Comparison of ENCODE assay signal across 1 cellular context in the genomic region with DNA sequence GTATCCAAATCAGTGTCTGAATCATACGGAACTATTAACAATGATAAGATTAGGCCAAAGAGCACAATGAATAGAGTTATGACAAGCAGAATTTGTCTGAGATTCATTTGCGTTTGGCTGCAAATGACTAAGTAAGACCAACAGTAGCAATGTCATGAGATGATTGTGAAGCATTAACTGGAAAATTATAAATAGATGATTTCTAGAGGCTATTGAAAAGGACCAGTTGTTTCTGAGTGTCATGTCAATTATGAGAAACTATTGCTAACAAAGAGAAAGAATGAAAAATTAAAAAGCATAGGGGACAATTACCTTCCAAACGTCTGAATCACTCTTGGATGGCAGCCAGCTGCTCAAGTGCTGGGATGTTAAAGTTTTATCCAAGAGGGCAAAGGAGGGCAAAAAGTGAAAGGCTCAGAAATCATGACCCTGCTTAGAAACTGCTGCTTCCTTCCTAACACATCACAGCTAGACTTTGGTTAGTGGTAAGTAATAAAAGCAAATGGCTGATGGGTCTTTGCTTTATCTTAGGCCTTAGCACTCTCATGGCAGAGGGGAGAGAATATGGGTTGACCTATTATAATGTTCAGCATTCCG.
TF ChIP-seq lines count a peak whose summit lies in the region.

No MANE protein-coding gene starts in this region.

TF ChIP-seq in GM23338, 12 proteins besides CTCF, POLR2A, EP300 and RAD21 (continued from another document):
- TF ChIP-seq, protein P1, sequence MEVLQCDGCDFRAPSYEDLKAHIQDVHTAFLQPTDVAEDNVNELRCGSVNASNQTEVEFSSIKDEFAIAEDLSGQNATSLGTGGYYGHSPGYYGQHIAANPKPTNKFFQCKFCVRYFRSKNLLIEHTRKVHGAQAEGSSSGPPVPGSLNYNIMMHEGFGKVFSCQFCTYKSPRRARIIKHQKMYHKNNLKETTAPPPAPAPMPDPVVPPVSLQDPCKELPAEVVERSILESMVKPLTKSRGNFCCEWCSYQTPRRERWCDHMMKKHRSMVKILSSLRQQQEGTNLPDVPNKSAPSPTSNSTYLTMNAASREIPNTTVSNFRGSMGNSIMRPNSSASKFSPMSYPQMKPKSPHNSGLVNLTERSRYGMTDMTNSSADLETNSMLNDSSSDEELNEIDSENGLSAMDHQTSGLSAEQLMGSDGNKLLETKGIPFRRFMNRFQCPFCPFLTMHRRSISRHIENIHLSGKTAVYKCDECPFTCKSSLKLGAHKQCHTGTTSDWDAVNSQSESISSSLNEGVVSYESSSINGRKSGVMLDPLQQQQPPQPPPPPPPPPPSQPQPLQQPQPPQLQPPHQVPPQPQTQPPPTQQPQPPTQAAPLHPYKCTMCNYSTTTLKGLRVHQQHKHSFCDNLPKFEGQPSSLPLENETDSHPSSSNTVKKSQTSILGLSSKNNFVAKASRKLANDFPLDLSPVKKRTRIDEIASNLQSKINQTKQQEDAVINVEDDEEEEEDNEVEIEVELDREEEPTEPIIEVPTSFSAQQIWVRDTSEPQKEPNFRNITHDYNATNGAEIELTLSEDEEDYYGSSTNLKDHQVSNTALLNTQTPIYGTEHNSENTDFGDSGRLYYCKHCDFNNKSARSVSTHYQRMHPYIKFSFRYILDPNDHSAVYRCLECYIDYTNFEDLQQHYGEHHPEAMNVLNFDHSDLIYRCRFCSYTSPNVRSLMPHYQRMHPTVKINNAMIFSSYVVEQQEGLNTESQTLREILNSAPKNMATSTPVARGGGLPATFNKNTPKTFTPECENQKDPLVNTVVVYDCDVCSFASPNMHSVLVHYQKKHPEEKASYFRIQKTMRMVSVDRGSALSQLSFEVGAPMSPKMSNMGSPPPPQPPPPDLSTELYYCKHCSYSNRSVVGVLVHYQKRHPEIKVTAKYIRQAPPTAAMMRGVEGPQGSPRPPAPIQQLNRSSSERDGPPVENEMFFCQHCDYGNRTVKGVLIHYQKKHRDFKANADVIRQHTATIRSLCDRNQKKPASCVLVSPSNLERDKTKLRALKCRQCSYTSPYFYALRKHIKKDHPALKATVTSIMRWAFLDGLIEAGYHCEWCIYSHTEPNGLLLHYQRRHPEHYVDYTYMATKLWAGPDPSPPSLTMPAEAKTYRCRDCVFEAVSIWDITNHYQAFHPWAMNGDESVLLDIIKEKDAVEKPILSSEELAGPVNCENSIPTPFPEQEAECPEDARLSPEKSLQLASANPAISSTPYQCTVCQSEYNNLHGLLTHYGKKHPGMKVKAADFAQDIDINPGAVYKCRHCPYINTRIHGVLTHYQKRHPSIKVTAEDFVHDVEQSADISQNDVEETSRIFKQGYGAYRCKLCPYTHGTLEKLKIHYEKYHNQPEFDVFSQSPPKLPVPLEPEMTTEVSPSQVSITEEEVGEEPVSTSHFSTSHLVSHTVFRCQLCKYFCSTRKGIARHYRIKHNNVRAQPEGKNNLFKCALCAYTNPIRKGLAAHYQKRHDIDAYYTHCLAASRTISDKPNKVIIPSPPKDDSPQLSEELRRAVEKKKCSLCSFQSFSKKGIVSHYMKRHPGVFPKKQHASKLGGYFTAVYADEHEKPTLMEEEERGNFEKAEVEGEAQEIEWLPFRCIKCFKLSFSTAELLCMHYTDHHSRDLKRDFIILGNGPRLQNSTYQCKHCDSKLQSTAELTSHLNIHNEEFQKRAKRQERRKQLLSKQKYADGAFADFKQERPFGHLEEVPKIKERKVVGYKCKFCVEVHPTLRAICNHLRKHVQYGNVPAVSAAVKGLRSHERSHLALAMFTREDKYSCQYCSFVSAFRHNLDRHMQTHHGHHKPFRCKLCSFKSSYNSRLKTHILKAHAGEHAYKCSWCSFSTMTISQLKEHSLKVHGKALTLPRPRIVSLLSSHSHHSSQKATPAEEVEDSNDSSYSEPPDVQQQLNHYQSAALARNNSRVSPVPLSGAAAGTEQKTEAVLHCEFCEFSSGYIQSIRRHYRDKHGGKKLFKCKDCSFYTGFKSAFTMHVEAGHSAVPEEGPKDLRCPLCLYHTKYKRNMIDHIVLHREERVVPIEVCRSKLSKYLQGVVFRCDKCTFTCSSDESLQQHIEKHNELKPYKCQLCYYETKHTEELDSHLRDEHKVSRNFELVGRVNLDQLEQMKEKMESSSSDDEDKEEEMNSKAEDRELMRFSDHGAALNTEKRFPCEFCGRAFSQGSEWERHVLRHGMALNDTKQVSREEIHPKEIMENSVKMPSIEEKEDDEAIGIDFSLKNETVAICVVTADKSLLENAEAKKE (CRISPR knock-in tag; IDR thresholded peaks at IDR 0.05) = no peak
- TF ChIP-seq EZH2 (IDR thresholded peaks at IDR 0.05; ENCODE audit: low read depth, unreplicated experiment) = no peak
- TF ChIP-seq NANOG (IDR thresholded peaks at IDR 0.05; ENCODE audit: borderline replicate concordance) = no peak
- no peak for TF ChIP-seq ZNF114 (CRISPR knock-in tag; IDR thresholded peaks at IDR 0.05)
- no peak for TF ChIP-seq JUNB (IDR thresholded peaks at IDR 0.05; ENCODE audit: unreplicated experiment)
- TF ChIP-seq STAT1 (IDR thresholded peaks at IDR 0.05; ENCODE audit: unreplicated experiment) = no peak
- no peak for TF ChIP-seq ZNF331 (CRISPR knock-in tag; IDR thresholded peaks at IDR 0.05; ENCODE audit: low read depth)
- TF ChIP-seq CREB1 (CRISPR knock-in tag; IDR thresholded peaks at IDR 0.05; ENCODE audit: low read depth) = no peak
